ENCODE assay signal across 16 cellular contexts in genomic region chr10:132494831-132495230, GRCh38.
"Had no signal": no experiment of that assay in that cellular context is flagged by ENCODE, and none has a peak within 500 bp of the region (broad histone marks: within the 10 kb centered on the region; RNA-seq: fewer than 3 reads in every experiment).

No MANE protein-coding gene starts in this region.

- H3K27ac ChIP-seq: colonic mucosa, lower lobe of right lung, skin epidermis had no signal

- H3K27me3 ChIP-seq: colonic mucosa, gastroesophageal sphincter, stomach, upper lobe of left lung had no signal

- H3K4me3 Mint-ChIP-seq: naive thymus-derived CD4-positive, alpha-beta T cell had no signal

- H3K4me3 ChIP-seq: colonic mucosa, esophagus squamous epithelium, gastroesophageal sphincter, lower lobe of right lung, skin epidermis, stomach, upper lobe of left lung had no signal

- H3K4me1 ChIP-seq: colonic mucosa had no signal

- H3K36me3 Mint-ChIP-seq: naive thymus-derived CD4-positive, alpha-beta T cell had no signal

- H3K27ac Mint-ChIP-seq: naive thymus-derived CD4-positive, alpha-beta T cell had no signal

- DNase-seq: colonic mucosa; dermis blood vessel endothelial cell; esophagus squamous epithelium; glutamatergic neuron; mesenchymal stem cell; naive thymus-derived CD4-positive, alpha-beta T cell; stimulated activated CD4-positive, alpha-beta T cell treated with anti-CD3 and anti-CD28 coated beads, Interleukin-12 subunit alpha, Interleukin-12 subunit beta, amount 100 ng/mL, for 4 hours; stimulated activated naive CD4-positive, alpha-beta T cell; stomach; substantia nigra had no signal

- H3K36me3 ChIP-seq: colonic mucosa, esophagus squamous epithelium, gastroesophageal sphincter, lower lobe of right lung, stomach, upper lobe of left lung had no signal

- H3K9me3 ChIP-seq: colonic mucosa, esophagus squamous epithelium, gastroesophageal sphincter, lower lobe of right lung, stomach, upper lobe of left lung had no signal

- ATAC-seq: gastroesophageal sphincter; left lobe of liver; lower lobe of right lung; naive thymus-derived CD4-positive, alpha-beta T cell; sciatic nerve had no signal
